Comparison of ENCODE assay signal across 9 cellular contexts in the genomic region with DNA sequence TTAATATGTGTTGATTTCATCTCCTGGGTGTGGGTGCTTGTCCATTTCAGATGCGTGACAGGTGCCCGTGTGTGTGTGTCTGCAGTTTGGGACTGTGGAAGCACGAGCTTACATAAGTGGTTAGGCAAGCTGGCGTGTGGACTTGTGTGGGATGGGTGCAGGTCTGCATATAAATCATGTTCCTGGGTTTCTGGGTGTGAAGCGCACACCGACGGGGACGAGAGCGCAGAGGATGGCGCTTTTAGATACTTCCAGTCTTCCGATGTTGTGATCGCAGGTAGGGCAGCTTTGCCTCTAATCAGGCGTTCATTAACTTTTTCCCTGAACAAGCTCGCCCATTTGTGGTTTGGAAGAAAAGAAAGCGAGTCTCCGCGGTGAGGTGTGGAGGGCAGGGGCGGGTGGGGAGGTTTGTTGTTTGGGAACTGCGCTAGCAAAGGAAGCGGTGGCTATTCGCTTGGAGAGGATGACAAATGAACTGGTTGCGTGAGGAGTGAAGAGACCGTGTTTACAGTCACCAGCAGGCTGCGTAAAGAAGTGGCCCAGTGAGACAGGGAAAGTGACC. TPM values are rescaled to one million over a fixed set of nuclear protein-coding genes. Genes with fewer than 3 reads are reported as not detected.
DNase-seq lines count a peak whose midpoint lies in the region; ATAC-seq and TF ChIP-seq lines count a peak whose summit lies in the region.
"Had no signal": no experiment of that assay in that cellular context is flagged by ENCODE, and none has a peak within 500 bp of the region (broad histone marks: within the 10 kb centered on the region; RNA-seq: fewer than 3 reads in every experiment).

No MANE protein-coding gene starts in this region.

- peaks cover 25% of the 10 kb centered on the region for H3K4me1 Mint-ChIP-seq in activated T-cell treated with anti-CD3 and anti-CD28 coated beads, Interleukin-2, amount 50 U/mL, for 72 hours (ENCODE audit: low read depth)

- peaks cover 52% of the 10 kb centered on the region for H3K27me3 Mint-ChIP-seq in activated T-cell treated with anti-CD3 and anti-CD28 coated beads, Interleukin-2, amount 50 U/mL, for 72 hours (ENCODE audit: low read depth)

- no peak for TF ChIP-seq POLR2A in testis (IDR thresholded peaks at IDR 0.05)

- intact Hi-C loops in testis (cut with DNase I; ENCODE audit: low total_unique reads) = no loop called here

- H3K4me3 ChIP-seq in testis = peak overlapping the region; percentile 53 to 60

- H3K4me3 Mint-ChIP-seq in activated T-cell treated with anti-CD3 and anti-CD28 coated beads, Interleukin-2, amount 50 U/mL, for 72 hours = peak overlapping the region; percentile 79 to 82

- no peaks in the 10 kb centered on the region for H3K27me3 ChIP-seq in testis

- WGBS in testis, 2 donors = 2 to 5% methylated on average over 24 of the region's 24 CpGs

- peak overlapping the region; percentile 75 for H3K27ac Mint-ChIP-seq in activated T-cell treated with anti-CD3 and anti-CD28 coated beads, Interleukin-2, amount 50 U/mL, for 72 hours
- H3K27ac Mint-ChIP-seq: immature natural killer cell had no signal

- ATAC-seq in activated T-cell treated with anti-CD3 and anti-CD28 coated beads, Interleukin-2, amount 50 U/mL, for 72 hours (replicated peaks in 1 of 2) = peak; percentile 81 to 85
- ATAC-seq in HG02870 (IDR thresholded peaks at IDR 0.05; ENCODE audit: unreplicated experiment) = no peak

- no peaks in the 10 kb centered on the region for H3K9me3 Mint-ChIP-seq in activated T-cell treated with anti-CD3 and anti-CD28 coated beads, Interleukin-2, amount 50 U/mL, for 72 hours

- no peaks in the 10 kb centered on the region for H3K36me3 Mint-ChIP-seq in activated T-cell treated with anti-CD3 and anti-CD28 coated beads, Interleukin-2, amount 50 U/mL, for 72 hours (ENCODE audit: insufficient read depth in 2 of 2)
- H3K36me3 Mint-ChIP-seq: immature natural killer cell had no signal

- H3K9me3 ChIP-seq in testis = no peaks in the 10 kb centered on the region

- DNase-seq in activated CD8-positive, alpha-beta memory T cell treated with anti-CD3 and anti-CD28 coated beads for 24 hours = peak; percentile 59
- DNase-seq in activated CD8-positive, alpha-beta memory T cell treated with anti-CD3 and anti-CD28 coated beads, Interleukin-2, amount 50 U/mL, for 4 hours = no peak
- DNase-seq in activated T-cell treated with anti-CD3 and anti-CD28 coated beads, Interleukin-2, amount 50 U/mL, for 72 hours = peak; percentile 35 to 37
- DNase-seq in iris pigment epithelial cell (ENCODE audit: low read depth) (peak; percentile 6), testis (peak; percentile 15), mucosa of gallbladder (ENCODE audit: low spot score) (no peak), NAMALWA (ENCODE audit: low spot score) (no peak)
- DNase-seq: immature natural killer cell had no signal

- no peak for TF ChIP-seq CTCF in testis (IDR thresholded peaks at IDR 0.05)

- peaks cover 4% of the 10 kb centered on the region for H3K4me1 ChIP-seq in testis

- no peaks in the 10 kb centered on the region for H3K36me3 ChIP-seq in testis (ENCODE audit: low read depth, missing control alignments)

- H3K27ac ChIP-seq in testis = no peak overlapping the region

RNA-seq across cellular contexts. Expression of a gene that starts 0.9 kb away (rescaled TPM):
- 1 to 10 TPM; 2.2 to 2.5 TPM for total RNA-seq in activated T-cell treated with anti-CD3 and anti-CD28 coated beads, Interleukin-2, amount 50 U/mL, for 72 hours
- 10 to 100 TPM in 1 of 2 donors, 1 to 10 TPM in 1; 6.3 to 16.0 TPM for total RNA-seq in testis
- 21.3 TPM for polyA plus RNA-seq in testis (ENCODE audit: insufficient read depth, low read depth, low replicate concordance)
- 1.1 TPM for total RNA-seq in mucosa of gallbladder

Comparison
In these comparisons a context has a peak if more than half of its experiments do, and no peak if none do; other contexts are left out.
1. DNase-seq: peak in activated CD8-positive, alpha-beta memory T cell treated with anti-CD3 and anti-CD28 coated beads for 24 hours (single experiment), activated T-cell treated with anti-CD3 and anti-CD28 coated beads, Interleukin-2, amount 50 U/mL, for 72 hours (2 of 2), iris pigment epithelial cell (single experiment) and testis (single experiment); none in activated CD8-positive, alpha-beta memory T cell treated with anti-CD3 and anti-CD28 coated beads, Interleukin-2, amount 50 U/mL, for 4 hours (single experiment), mucosa of gallbladder (single experiment) and NAMALWA (single experiment).